In genomic region chr17:42389135-42389417, GRCh38 we compare ENCODE assay signal across 8 cellular contexts. TPM values are rescaled to one million over a fixed set of nuclear protein-coding genes. Genes with fewer than 3 reads are reported as not detected.
DNase-seq lines count a peak whose midpoint lies in the region; ATAC-seq and TF ChIP-seq lines count a peak whose summit lies in the region.

No MANE protein-coding gene starts in this region.

- H3K4me1 ChIP-seq in ES-I3 (ENCODE audit: insufficient read depth, low read length), result peaks cover 10% of the 10 kb centered on the region
- H3K4me1 ChIP-seq in mesodermal cell (ENCODE audit: control insufficient read depth, insufficient read depth, low read length, poor library complexity, severe bottlenecking), result no peaks in the 10 kb centered on the region

- H3K9me3 ChIP-seq in ES-I3 (ENCODE audit: control insufficient read depth, insufficient read depth, low read length) (no peaks in the 10 kb centered on the region), mesodermal cell (ENCODE audit: control insufficient read depth, low read length) (no peaks in the 10 kb centered on the region)

- peak; percentile 7 for ATAC-seq in HG03097 (IDR thresholded peaks at IDR 0.05; ENCODE audit: low FRiP score, unreplicated experiment)

- in situ Hi-C loops in astrocyte of the spinal cord (cut with HindIII; ENCODE audit: low sequenced_read_pairs), result no loop called here

- no peak for DNase-seq in astrocyte of the spinal cord (ENCODE audit: low read depth, low spot score)
- no peak for DNase-seq in iPS-NIHi7 (ENCODE audit: extremely low spot score)
- DNase-seq in globus pallidus (ENCODE audit: low spot score), result no peak
- no peak for DNase-seq in DMS 273 treated with DMSO at 0.1 percent for 48 hours (lab: John Stamatoyannopoulos, UW)
- DNase-seq in NCI-H748 (lab: John Stamatoyannopoulos, UW; ENCODE audit: unreplicated experiment), result no peak

- peak overlapping the region; percentile 69 for H3K27ac ChIP-seq in mesodermal cell (ENCODE audit: low read depth, low read length, severe bottlenecking)

- 78 to 82% methylated on average over 11 of the region's 11 CpGs for WGBS in mesodermal cell (ENCODE audit: insufficient coverage in 2 of 2), 2 experiments

- H3K4me3 ChIP-seq in astrocyte of the spinal cord (ENCODE audit: low read depth, low read length) (peak overlapping the region; percentile 28), mesodermal cell (ENCODE audit: extremely low read depth, insufficient read depth, low read length, poor library complexity, severe bottlenecking) (no peak overlapping the region)

- H3K36me3 ChIP-seq in ES-I3 (ENCODE audit: insufficient read depth, low read length) (no peaks in the 10 kb centered on the region), mesodermal cell (ENCODE audit: control insufficient read depth, insufficient read depth, low read length) (peaks cover 6% of the 10 kb centered on the region)

- TF ChIP-seq CTCF in astrocyte of the spinal cord (IDR thresholded peaks at IDR 0.05; ENCODE audit: low read depth, low read length), result no peak

- H3K9ac ChIP-seq in ES-I3 (ENCODE audit: low read depth, low read length), result peak overlapping the region; percentile 73

RNA-seq across cellular contexts. Expression of gene STAT3, which starts 0.8 kb away (rescaled TPM):
- polyA plus RNA-seq in mesodermal cell (2013, experiment 1 of 2), result 45.9 TPM
- polyA plus RNA-seq in mesodermal cell (2013, experiment 2 of 2), result 39.3 TPM

RNA-seq across cellular contexts. Expression of gene CAVIN1, which starts 34.0 kb away (rescaled TPM):
- 138 TPM for polyA plus RNA-seq in mesodermal cell (2013, experiment 1 of 2)
- polyA plus RNA-seq in mesodermal cell (2013, experiment 2 of 2), result 99.8 TPM
